Comparison of ENCODE assay signal across 1 cellular context in the genomic region with DNA sequence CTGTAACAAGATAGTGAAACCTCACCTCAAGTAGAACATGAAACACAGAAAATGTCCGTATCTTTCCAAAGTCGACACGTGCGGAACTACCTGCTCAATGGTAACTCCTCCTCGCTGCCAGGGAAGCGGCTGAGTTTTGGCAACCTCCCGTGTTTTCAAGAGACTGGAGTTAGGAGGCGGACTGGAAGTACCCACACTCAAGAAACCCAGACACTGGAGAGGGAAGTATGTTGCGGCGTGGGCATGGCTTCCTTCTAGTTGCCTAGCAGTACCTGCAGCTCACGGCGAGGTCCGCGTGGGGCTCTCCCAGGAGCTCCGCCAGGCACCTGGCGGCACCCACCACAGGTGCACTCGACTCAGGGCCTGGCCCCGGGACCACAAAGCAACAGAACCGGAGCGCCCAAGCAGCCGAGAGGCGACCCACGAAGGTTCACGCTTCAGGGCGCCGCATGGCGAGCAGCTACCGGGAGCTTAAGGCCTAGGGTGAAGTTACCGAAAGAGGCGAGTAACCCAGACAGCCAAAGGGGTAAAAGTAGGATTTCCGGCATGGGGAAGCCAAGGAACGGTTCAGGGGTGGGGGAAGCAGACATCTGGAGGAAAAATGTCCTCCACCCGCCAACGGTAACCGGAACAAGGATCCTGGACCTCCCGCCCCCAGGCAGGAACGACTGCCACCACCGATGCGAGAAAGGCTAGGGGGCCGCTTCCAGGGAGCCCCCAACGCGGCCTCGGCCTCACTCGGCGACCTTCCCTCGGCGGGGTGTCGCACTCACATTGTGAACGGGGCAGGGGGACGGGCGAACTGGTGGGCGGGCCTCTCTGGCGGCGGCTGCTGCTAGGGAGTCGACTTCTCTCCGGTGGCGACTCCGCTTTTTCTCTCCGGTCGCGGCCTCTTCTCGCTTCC.
TF ChIP-seq lines count a peak whose summit lies in the region.

No MANE protein-coding gene starts in this region.

TF ChIP-seq in K562, 482 proteins besides CTCF, POLR2A, EP300 and RAD21 (continued from another document):
- TF ChIP-seq, protein P1, sequence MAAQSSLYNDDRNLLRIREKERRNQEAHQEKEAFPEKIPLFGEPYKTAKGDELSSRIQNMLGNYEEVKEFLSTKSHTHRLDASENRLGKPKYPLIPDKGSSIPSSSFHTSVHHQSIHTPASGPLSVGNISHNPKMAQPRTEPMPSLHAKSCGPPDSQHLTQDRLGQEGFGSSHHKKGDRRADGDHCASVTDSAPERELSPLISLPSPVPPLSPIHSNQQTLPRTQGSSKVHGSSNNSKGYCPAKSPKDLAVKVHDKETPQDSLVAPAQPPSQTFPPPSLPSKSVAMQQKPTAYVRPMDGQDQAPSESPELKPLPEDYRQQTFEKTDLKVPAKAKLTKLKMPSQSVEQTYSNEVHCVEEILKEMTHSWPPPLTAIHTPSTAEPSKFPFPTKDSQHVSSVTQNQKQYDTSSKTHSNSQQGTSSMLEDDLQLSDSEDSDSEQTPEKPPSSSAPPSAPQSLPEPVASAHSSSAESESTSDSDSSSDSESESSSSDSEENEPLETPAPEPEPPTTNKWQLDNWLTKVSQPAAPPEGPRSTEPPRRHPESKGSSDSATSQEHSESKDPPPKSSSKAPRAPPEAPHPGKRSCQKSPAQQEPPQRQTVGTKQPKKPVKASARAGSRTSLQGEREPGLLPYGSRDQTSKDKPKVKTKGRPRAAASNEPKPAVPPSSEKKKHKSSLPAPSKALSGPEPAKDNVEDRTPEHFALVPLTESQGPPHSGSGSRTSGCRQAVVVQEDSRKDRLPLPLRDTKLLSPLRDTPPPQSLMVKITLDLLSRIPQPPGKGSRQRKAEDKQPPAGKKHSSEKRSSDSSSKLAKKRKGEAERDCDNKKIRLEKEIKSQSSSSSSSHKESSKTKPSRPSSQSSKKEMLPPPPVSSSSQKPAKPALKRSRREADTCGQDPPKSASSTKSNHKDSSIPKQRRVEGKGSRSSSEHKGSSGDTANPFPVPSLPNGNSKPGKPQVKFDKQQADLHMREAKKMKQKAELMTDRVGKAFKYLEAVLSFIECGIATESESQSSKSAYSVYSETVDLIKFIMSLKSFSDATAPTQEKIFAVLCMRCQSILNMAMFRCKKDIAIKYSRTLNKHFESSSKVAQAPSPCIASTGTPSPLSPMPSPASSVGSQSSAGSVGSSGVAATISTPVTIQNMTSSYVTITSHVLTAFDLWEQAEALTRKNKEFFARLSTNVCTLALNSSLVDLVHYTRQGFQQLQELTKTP (IDR thresholded peaks at IDR 0.05; ENCODE audit: low read depth in 1 of 2, partially characterized antibody in 2 of 2), result peak in 1 of 2 experiments; percentile 31
- TF ChIP-seq ZFPM2 (CRISPR knock-in tag; IDR thresholded peaks at IDR 0.05), result peak; percentile 70; the same call in 1 of the 2 replicates
- 0 out of 2 replicates have a peak, but pooled peaks have one; percentile 12 for TF ChIP-seq NFRKB (IDR thresholded peaks at IDR 0.05; ENCODE audit: low read depth)
TF ChIP-seq in K562: peak in this region for 68.
